ENCODE assay signal across 1 cellular context in the genomic region with DNA sequence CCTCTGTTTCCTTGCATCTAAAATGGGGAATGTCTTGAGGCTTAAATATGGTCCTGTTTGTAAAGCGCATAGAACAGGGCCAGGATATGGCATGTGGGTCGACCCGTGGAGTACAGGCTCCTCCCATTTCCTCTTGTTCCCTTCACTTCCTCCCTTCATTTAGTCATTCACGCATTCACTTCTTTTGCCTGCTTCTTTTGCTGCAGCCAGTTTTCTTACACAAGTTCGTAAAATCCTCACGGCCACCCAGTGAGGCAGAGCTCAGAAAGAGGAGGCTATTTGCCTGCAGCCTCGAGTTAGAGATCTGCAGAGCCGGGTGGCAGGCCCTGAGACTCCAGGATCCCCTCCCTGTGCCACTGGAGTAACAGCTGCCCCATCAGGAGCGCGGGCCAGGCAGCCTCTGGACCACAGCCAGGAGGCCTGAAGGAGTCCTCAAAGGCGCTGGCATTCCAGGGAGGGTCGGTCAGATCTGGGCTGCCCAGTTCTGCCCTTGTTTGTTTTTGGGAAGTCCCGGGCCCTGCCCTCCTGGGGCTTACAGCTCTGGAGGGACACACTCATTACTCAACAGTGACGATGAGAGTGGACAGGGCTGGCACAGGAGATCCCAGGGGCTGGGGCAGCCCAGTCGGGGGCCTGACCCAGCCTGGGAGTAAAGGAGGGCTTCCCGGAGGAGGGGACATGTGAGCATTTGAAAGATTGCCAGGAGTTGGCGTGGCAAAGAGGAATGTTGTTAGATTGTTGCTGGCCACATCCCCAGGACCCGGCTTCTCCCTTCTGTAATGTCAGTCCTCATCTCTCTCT.
A peak's percentile ranks its signal among the peaks of the same experiment; 100 is the strongest.
TF ChIP-seq lines count a peak whose summit lies in the region.

No MANE protein-coding gene starts in this region.

TF ChIP-seq in K562, 482 proteins besides CTCF, POLR2A, EP300 and RAD21 (continued from another document):
- TF ChIP-seq, protein P1, sequence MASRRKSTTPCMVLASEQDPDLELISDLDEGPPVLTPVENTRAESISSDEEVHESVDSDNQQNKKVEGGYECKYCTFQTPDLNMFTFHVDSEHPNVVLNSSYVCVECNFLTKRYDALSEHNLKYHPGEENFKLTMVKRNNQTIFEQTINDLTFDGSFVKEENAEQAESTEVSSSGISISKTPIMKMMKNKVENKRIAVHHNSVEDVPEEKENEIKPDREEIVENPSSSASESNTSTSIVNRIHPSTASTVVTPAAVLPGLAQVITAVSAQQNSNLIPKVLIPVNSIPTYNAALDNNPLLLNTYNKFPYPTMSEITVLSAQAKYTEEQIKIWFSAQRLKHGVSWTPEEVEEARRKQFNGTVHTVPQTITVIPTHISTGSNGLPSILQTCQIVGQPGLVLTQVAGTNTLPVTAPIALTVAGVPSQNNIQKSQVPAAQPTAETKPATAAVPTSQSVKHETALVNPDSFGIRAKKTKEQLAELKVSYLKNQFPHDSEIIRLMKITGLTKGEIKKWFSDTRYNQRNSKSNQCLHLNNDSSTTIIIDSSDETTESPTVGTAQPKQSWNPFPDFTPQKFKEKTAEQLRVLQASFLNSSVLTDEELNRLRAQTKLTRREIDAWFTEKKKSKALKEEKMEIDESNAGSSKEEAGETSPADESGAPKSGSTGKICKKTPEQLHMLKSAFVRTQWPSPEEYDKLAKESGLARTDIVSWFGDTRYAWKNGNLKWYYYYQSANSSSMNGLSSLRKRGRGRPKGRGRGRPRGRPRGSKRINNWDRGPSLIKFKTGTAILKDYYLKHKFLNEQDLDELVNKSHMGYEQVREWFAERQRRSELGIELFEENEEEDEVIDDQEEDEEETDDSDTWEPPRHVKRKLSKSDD (conservative IDR thresholded peaks at IDR 0.05; ENCODE audit: low read length) = no peak
- TF ChIP-seq SREBF2 (CRISPR knock-in tag; IDR thresholded peaks at IDR 0.05) (no peak), SPI1 (IDR thresholded peaks at IDR 0.05; ENCODE audit: borderline replicate concordance, low read depth, low read length) (0 out of 2 replicates have a peak, but pooled peaks have one; percentile 29), MAFF (IDR thresholded peaks at IDR 0.05; ENCODE audit: low read length) (no peak)
